Comparison of ENCODE assay signal across 1 cellular context in genomic region chr17:3926860-3927627, GRCh38.
A peak's percentile ranks its signal among the peaks of the same experiment; 100 is the strongest.
TF ChIP-seq lines count a peak whose summit lies in the region.

No MANE protein-coding gene starts in this region.

TF ChIP-seq in HEK293, 187 proteins besides CTCF, POLR2A, EP300 and RAD21 (continued from another document):
- peak; percentile 59 for TF ChIP-seq KLF17 (tag by site-specific recombination; IDR thresholded peaks at IDR 0.05)
- no peak for TF ChIP-seq FEZF1 (tag by site-specific recombination; IDR thresholded peaks at IDR 0.05)
- TF ChIP-seq, protein P1, sequence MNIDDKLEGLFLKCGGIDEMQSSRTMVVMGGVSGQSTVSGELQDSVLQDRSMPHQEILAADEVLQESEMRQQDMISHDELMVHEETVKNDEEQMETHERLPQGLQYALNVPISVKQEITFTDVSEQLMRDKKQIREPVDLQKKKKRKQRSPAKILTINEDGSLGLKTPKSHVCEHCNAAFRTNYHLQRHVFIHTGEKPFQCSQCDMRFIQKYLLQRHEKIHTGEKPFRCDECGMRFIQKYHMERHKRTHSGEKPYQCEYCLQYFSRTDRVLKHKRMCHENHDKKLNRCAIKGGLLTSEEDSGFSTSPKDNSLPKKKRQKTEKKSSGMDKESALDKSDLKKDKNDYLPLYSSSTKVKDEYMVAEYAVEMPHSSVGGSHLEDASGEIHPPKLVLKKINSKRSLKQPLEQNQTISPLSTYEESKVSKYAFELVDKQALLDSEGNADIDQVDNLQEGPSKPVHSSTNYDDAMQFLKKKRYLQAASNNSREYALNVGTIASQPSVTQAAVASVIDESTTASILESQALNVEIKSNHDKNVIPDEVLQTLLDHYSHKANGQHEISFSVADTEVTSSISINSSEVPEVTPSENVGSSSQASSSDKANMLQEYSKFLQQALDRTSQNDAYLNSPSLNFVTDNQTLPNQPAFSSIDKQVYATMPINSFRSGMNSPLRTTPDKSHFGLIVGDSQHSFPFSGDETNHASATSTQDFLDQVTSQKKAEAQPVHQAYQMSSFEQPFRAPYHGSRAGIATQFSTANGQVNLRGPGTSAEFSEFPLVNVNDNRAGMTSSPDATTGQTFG (tag by site-specific recombination; IDR thresholded peaks at IDR 0.05; ENCODE audit: borderline replicate concordance), result no peak
- TF ChIP-seq, protein P2, sequence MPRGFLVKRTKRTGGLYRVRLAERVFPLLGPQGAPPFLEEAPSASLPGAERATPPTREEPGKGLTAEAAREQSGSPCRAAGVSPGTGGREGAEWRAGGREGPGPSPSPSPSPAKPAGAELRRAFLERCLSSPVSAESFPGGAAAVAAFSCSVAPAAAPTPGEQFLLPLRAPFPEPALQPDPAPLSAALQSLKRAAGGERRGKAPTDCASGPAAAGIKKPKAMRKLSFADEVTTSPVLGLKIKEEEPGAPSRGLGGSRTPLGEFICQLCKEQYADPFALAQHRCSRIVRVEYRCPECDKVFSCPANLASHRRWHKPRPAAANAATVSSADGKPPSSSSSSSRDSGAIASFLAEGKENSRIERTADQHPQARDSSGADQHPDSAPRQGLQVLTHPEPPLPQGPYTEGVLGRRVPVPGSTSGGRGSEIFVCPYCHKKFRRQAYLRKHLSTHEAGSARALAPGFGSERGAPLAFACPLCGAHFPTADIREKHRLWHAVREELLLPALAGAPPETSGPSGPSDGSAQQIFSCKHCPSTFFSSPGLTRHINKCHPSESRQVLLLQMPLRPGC (tag by site-specific recombination; IDR thresholded peaks at IDR 0.05), result no peak
- TF ChIP-seq ZNF549 (tag by site-specific recombination; IDR thresholded peaks at IDR 0.05), result no peak
- no peak for TF ChIP-seq KLF10 (tag by site-specific recombination; IDR thresholded peaks at IDR 0.05)
- TF ChIP-seq ZNF785 (tag by site-specific recombination; IDR thresholded peaks at IDR 0.05), result no peak
- no peak for TF ChIP-seq ZNF580 (tag by site-specific recombination; IDR thresholded peaks at IDR 0.05)
- TF ChIP-seq PRDM1 (tag by site-specific recombination; IDR thresholded peaks at IDR 0.05), result no peak
- TF ChIP-seq HOXD13 (CRISPR knock-in tag; IDR thresholded peaks at IDR 0.05; ENCODE audit: borderline replicate concordance), result no peak
- TF ChIP-seq, protein P3, sequence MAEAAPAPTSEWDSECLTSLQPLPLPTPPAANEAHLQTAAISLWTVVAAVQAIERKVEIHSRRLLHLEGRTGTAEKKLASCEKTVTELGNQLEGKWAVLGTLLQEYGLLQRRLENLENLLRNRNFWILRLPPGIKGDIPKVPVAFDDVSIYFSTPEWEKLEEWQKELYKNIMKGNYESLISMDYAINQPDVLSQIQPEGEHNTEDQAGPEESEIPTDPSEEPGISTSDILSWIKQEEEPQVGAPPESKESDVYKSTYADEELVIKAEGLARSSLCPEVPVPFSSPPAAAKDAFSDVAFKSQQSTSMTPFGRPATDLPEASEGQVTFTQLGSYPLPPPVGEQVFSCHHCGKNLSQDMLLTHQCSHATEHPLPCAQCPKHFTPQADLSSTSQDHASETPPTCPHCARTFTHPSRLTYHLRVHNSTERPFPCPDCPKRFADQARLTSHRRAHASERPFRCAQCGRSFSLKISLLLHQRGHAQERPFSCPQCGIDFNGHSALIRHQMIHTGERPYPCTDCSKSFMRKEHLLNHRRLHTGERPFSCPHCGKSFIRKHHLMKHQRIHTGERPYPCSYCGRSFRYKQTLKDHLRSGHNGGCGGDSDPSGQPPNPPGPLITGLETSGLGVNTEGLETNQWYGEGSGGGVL (tag by site-specific recombination; IDR thresholded peaks at IDR 0.05), result no peak
- no peak for TF ChIP-seq ZNF76 (tag by site-specific recombination; IDR thresholded peaks at IDR 0.05; ENCODE audit: borderline replicate concordance, low read depth)
- no peak for TF ChIP-seq ZNF623 (tag by site-specific recombination; IDR thresholded peaks at IDR 0.05)
- TF ChIP-seq ZBTB20 (tag by site-specific recombination; IDR thresholded peaks at IDR 0.05), result no peak
- no peak for TF ChIP-seq ZNF501 (tag by site-specific recombination; IDR thresholded peaks at IDR 0.05)
